Comparison of ENCODE assay signal across 35 cellular contexts in genomic region chr14:106029959-106030358, GRCh38.
"Had no signal": no experiment of that assay in that cellular context is flagged by ENCODE, and none has a peak within 500 bp of the region (broad histone marks: within the 10 kb centered on the region; RNA-seq: fewer than 3 reads in every experiment).

No MANE protein-coding gene starts in this region.

- H3K4me1 ChIP-seq: adrenal gland had no signal

- H3K27me3 Mint-ChIP-seq: activated B cell treated with CpG ODN at 0.5 μM for 24 hours; activated CD8-positive, alpha-beta T cell treated with anti-CD3 and anti-CD28 coated beads for 36 hours; activated naive CD8-positive, alpha-beta T cell treated with anti-CD3 and anti-CD28 coated beads for 36 hours; activated T-helper 17 cell treated with anti-CD3 and anti-CD28 coated beads, Interleukin-2, amount 50 U/mL, for 72 hours had no signal

- ATAC-seq: activated CD8-positive, alpha-beta T cell treated with anti-CD3 and anti-CD28 coated beads for 36 hours; activated naive CD4-positive, alpha-beta T cell treated with anti-CD3 and anti-CD28 coated beads, Interleukin-2, amount 50 U/mL, for 72 hours; activated T-cell treated with anti-CD3 and anti-CD28 coated beads, Interleukin-2, amount 50 U/mL, for 4 hours; activated T-cell treated with anti-CD3 and anti-CD28 coated beads, Interleukin-2, amount 50 U/mL, for 72 hours; activated T-helper 17 cell treated with anti-CD3 and anti-CD28 coated beads, Interleukin-2, amount 50 U/mL, for 72 hours had no signal

- H3K27ac ChIP-seq: adrenal gland, cardiac muscle cell, VCaP had no signal

- H3K27ac Mint-ChIP-seq: activated B cell treated with CpG ODN at 0.5 μM for 24 hours; activated CD4-positive, alpha-beta memory T cell treated with anti-CD3 and anti-CD28 coated beads for 36 hours; activated CD4-positive, alpha-beta T cell treated with anti-CD3 and anti-CD28 coated beads, Interleukin-2, amount 10 ng/mL, durations not matched to agents 24 days and 14 days; activated CD8-positive, alpha-beta T cell treated with anti-CD3 and anti-CD28 coated beads for 36 hours; activated naive CD4-positive, alpha-beta T cell treated with anti-CD3 and anti-CD28 coated beads, Interleukin-2, amount 10 ng/mL, durations not matched to agents 7 days and 5 days; activated naive CD4-positive, alpha-beta T cell treated with anti-CD3 and anti-CD28 coated beads, Interleukin-2, amount 50 U/mL, for 72 hours; activated naive CD8-positive, alpha-beta T cell treated with anti-CD3 and anti-CD28 coated beads for 36 hours; activated T-cell treated with anti-CD3 and anti-CD28 coated beads, Interleukin-2, amount 50 U/mL, for 72 hours; activated T-helper 1 cell treated with anti-CD3 and anti-CD28 coated beads, Interleukin-12 subunit alpha, Interleukin-12 subunit beta, Interleukin-2, Interleukin-4 antibody, amounts not matched to agents 30 ng/mL and 10 ng/mL and 1 ng/mL, durations not matched to agents 14 hours and 24 hours and 36 hours; activated T-helper 17 cell treated with anti-CD3 and anti-CD28 coated beads, Interleukin-2, amount 50 U/mL, for 72 hours; brain; T-helper 1 cell treated with Interleukin-12 subunit alpha and Interleukin-12 subunit beta and Interleukin-4 antibody, amounts not matched to agents 30 μg/mL and 1 μg/mL, for 36 hours; T-helper 2 cell treated with Interferon-gamma antibody and Interleukin-4, amounts not matched to agents 5 μg/mL and 100 μg/mL, for 36 hours had no signal

- H3K27me3 ChIP-seq: cardiac muscle cell had no signal

- H3K9me3 ChIP-seq: adrenal gland had no signal

- DNase-seq: activated B cell treated with CpG ODN at 0.5 μM for 24 hours; activated CD4-positive, alpha-beta memory T cell treated with anti-CD3 and anti-CD28 coated beads for 36 hours; activated CD4-positive, alpha-beta T cell treated with anti-CD3 and anti-CD28 coated beads for 4 hours; activated CD4-positive, alpha-beta T cell treated with anti-CD3 and anti-CD28 coated beads, Interleukin-2, amount 10 ng/mL, durations not matched to agents 24 days and 14 days; activated CD4-positive, alpha-beta T cell treated with anti-CD3 and anti-CD28 coated beads, Interleukin-2, amount 50 U/mL, for 1 hour; activated CD4-positive, alpha-beta T cell treated with anti-CD3 and anti-CD28 coated beads, Interleukin-2, amount 50 U/mL, for 4 hours; activated CD4-positive, CD25-positive, alpha-beta regulatory T cell treated with anti-CD3 and anti-CD28 coated beads, Interleukin-2, amount 50 U/mL, for 72 hours; activated CD8-positive, alpha-beta memory T cell treated with anti-CD3 and anti-CD28 coated beads, Interleukin-2, amount 50 U/mL, for 4 hours; activated CD8-positive, alpha-beta T cell treated with anti-CD3 and anti-CD28 coated beads for 36 hours; activated effector memory CD4-positive, alpha-beta T cell treated with anti-CD3 and anti-CD28 coated beads, Interleukin-2, amount 50 U/mL, for 16 hours; activated gamma-delta T cell treated with Interleukin-2 at 50 U/mL for 16 hours; activated naive CD4-positive, alpha-beta T cell treated with anti-CD3 and anti-CD28 coated beads, Interleukin-2, amount 10 ng/mL, durations not matched to agents 7 days and 5 days; activated naive CD4-positive, alpha-beta T cell treated with Interleukin-2 at 50 U/mL for 16 hours; activated naive CD8-positive, alpha-beta T cell treated with anti-CD3 and anti-CD28 coated beads for 36 hours; activated T-cell treated with anti-CD3 and anti-CD28 coated beads for 4 hours; activated T-cell treated with anti-CD3 and anti-CD28 coated beads, Interleukin-2, amount 50 U/mL, for 1 hour; activated T-cell treated with anti-CD3 and anti-CD28 coated beads, Interleukin-2, amount 50 U/mL, for 4 hours; activated T-cell treated with anti-CD3 and anti-CD28 coated beads, Interleukin-2, amount 50 U/mL, for 72 hours; adrenal gland; amniotic stem cell; aorta; caudate nucleus; cerebellar nuclear complex; T-helper 1 cell; T-helper 2 cell; T-helper 9 cell had no signal

- H3K36me3 ChIP-seq: adrenal gland, cardiac muscle cell had no signal

- H3K9me3 Mint-ChIP-seq: activated B cell treated with CpG ODN at 0.5 μM for 24 hours; activated CD4-positive, alpha-beta memory T cell treated with anti-CD3 and anti-CD28 coated beads for 36 hours; activated CD4-positive, alpha-beta T cell treated with anti-CD3 and anti-CD28 coated beads, Interleukin-2, amount 10 ng/mL, durations not matched to agents 24 days and 14 days; activated CD8-positive, alpha-beta T cell treated with anti-CD3 and anti-CD28 coated beads for 36 hours; activated naive CD4-positive, alpha-beta T cell treated with anti-CD3 and anti-CD28 coated beads, Interleukin-2, amount 10 ng/mL, durations not matched to agents 7 days and 5 days; activated naive CD4-positive, alpha-beta T cell treated with anti-CD3 and anti-CD28 coated beads, Interleukin-2, amount 50 U/mL, for 72 hours; activated naive CD8-positive, alpha-beta T cell treated with anti-CD3 and anti-CD28 coated beads for 36 hours; activated T-cell treated with anti-CD3 and anti-CD28 coated beads, Interleukin-2, amount 50 U/mL, for 4 hours; activated T-cell treated with anti-CD3 and anti-CD28 coated beads, Interleukin-2, amount 50 U/mL, for 72 hours; activated T-helper 1 cell treated with anti-CD3 and anti-CD28 coated beads, Interleukin-12 subunit alpha, Interleukin-12 subunit beta, Interleukin-2, Interleukin-4 antibody, amounts not matched to agents 30 ng/mL and 10 ng/mL and 1 ng/mL, durations not matched to agents 14 hours and 24 hours and 36 hours; activated T-helper 17 cell treated with anti-CD3 and anti-CD28 coated beads, Interleukin-2, amount 50 U/mL, for 72 hours; central memory CD8-positive, alpha-beta T cell; T-helper 2 cell treated with Interferon-gamma antibody and Interleukin-4, amounts not matched to agents 5 μg/mL and 100 μg/mL, for 36 hours had no signal

- H3K4me1 Mint-ChIP-seq: activated B cell treated with CpG ODN at 0.5 μM for 24 hours, brain had no signal

- H3K36me3 Mint-ChIP-seq: activated naive CD4-positive, alpha-beta T cell treated with anti-CD3 and anti-CD28 coated beads, Interleukin-2, amount 10 ng/mL, durations not matched to agents 7 days and 5 days; activated naive CD8-positive, alpha-beta T cell treated with anti-CD3 and anti-CD28 coated beads for 36 hours; brain had no signal

- H3K4me3 Mint-ChIP-seq: activated B cell treated with CpG ODN at 0.5 μM for 24 hours; activated CD4-positive, alpha-beta memory T cell treated with anti-CD3 and anti-CD28 coated beads for 36 hours; activated CD4-positive, alpha-beta T cell treated with anti-CD3 and anti-CD28 coated beads, Interleukin-2, amount 10 ng/mL, durations not matched to agents 24 days and 14 days; activated CD8-positive, alpha-beta T cell treated with anti-CD3 and anti-CD28 coated beads for 36 hours; activated naive CD4-positive, alpha-beta T cell treated with anti-CD3 and anti-CD28 coated beads, Interleukin-2, amount 10 ng/mL, durations not matched to agents 7 days and 5 days; activated naive CD8-positive, alpha-beta T cell treated with anti-CD3 and anti-CD28 coated beads for 36 hours; activated T-cell treated with anti-CD3 and anti-CD28 coated beads, Interleukin-2, amount 50 U/mL, for 4 hours; activated T-cell treated with anti-CD3 and anti-CD28 coated beads, Interleukin-2, amount 50 U/mL, for 72 hours; activated T-helper 1 cell treated with anti-CD3 and anti-CD28 coated beads, Interleukin-12 subunit alpha, Interleukin-12 subunit beta, Interleukin-2, Interleukin-4 antibody, amounts not matched to agents 30 ng/mL and 10 ng/mL and 1 ng/mL, durations not matched to agents 14 hours and 24 hours and 36 hours; activated T-helper 17 cell treated with anti-CD3 and anti-CD28 coated beads, Interleukin-2, amount 50 U/mL, for 72 hours; brain; central memory CD8-positive, alpha-beta T cell; T-helper 1 cell treated with Interleukin-12 subunit alpha and Interleukin-12 subunit beta and Interleukin-4 antibody, amounts not matched to agents 30 μg/mL and 1 μg/mL, for 36 hours; T-helper 2 cell treated with Interferon-gamma antibody and Interleukin-4, amounts not matched to agents 5 μg/mL and 100 μg/mL, for 36 hours had no signal

- H3K4me3 ChIP-seq: adrenal gland, cardiac muscle cell had no signal
